13 cellular contexts compared by ENCODE assay signal in the genomic region with DNA sequence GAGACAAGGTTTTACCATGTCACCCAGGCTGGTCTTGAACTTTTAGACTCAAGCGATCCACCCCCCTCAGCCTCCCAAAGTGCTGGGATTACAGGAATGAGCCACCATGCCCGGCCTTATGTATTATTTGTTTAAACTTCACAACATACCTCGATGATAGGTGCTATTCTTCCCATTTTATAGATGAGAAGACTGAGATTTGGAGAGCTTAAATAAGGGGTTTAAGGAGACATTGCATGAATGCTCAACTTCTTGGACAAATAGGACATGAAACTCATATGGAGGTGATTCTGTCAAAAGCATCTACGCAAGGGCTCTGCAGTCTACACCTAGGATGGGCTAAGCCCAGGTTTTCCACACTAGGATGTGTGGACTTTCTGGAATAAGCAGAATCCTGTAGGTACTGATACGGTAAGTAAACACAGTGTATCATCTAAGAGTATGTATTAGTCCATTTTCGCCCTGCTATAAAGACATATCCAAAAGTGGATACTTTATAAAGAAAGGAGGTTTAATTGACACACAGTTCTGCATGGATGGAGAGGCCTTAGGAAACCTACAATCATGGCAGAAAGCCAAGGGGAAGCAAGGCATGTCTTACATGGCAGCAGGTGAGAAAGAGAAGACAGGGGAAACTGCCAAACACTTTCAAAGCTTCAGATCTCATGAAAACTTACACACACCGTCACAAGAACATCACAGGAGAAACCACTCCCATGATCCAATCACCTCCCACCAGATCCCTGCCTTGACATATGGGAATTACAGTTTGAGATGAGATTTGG.
DNase-seq lines count a peak whose midpoint lies in the region; ATAC-seq, FAIRE-seq and TF ChIP-seq lines count a peak whose summit lies in the region.
"Had no signal": no experiment of that assay in that cellular context is flagged by ENCODE, and none has a peak within 500 bp of the region (broad histone marks: within the 10 kb centered on the region; RNA-seq: fewer than 3 reads in every experiment).

No MANE protein-coding gene starts in this region.

- peaks cover 15 to 17% of the 10 kb centered on the region in 2 experiments; a peak in 4 of 5 replicates for H3K9me3 Mint-ChIP-seq in H9
- H3K9me3 Mint-ChIP-seq: CD8-positive, alpha-beta T cell had no signal

- H4K91ac ChIP-seq in H9 (ENCODE audit: insufficient read length, low read depth, low read length) = no peak overlapping the region

- no peaks in the 10 kb centered on the region; a peak in 1 of 7 replicates for H3K36me3 Mint-ChIP-seq in H9 (ENCODE audit: insufficient read depth in 1 of 3, low read depth in 3 of 3)
- H3K36me3 Mint-ChIP-seq: CD8-positive, alpha-beta T cell had no signal

- no peak overlapping the region for H2BK15ac ChIP-seq in H9 (ENCODE audit: low read depth, low read length)

- peak; percentile 8 for DNase-seq in DMS 273 (lab: John Stamatoyannopoulos, UW; ENCODE audit: unreplicated experiment)
- no peak for DNase-seq in DMS 273 treated with DMSO at 0.1 percent for 48 hours (lab: John Stamatoyannopoulos, UW)
- no peak for DNase-seq in HepG2 (ENCODE audit: low spot score)
- no peak for DNase-seq in right lobe of liver
- DNase-seq in epithelial cell of prostate (ENCODE audit: low read depth, low spot score) = peak; percentile 43
- no peak for DNase-seq in H9
- no peak for DNase-seq in NCI-H1092 (lab: John Stamatoyannopoulos, UW)

- no peak overlapping the region for H3K27ac Mint-ChIP-seq in H9
- H3K27ac Mint-ChIP-seq: CD8-positive, alpha-beta T cell had no signal

- H2AK5ac ChIP-seq in H9 (ENCODE audit: insufficient read length, low read length) = no peak overlapping the region

- no peak overlapping the region for H2BK20ac ChIP-seq in H9 (ENCODE audit: low read depth, low read length, poor library complexity, severe bottlenecking)

- no peak overlapping the region for H3K56ac ChIP-seq in H9 (ENCODE audit: insufficient read length, low read depth, low read length)

- H3K23me2 ChIP-seq in H9 (ENCODE audit: insufficient read length, low read depth, low read length, poor library complexity, severe bottlenecking) = no peaks in the 10 kb centered on the region

- no peak for TF ChIP-seq RAD21 in HepG2 (CRISPR knock-in tag; IDR thresholded peaks at IDR 0.05)

- H3K4me3 ChIP-seq in HepG2 (replicated peaks in 1 of 3; ENCODE audit: insufficient read depth in 1 of 3, low read depth in 2 of 3, low read length in 3 of 3) (no peak overlapping the region), right lobe of liver (no peak overlapping the region)
- H3K4me3 ChIP-seq: Peyer's patch, SJCRH30 had no signal

- H3K27ac ChIP-seq in HepG2 (ENCODE audit: extremely low read length, insufficient read depth, low read length) (no peak overlapping the region), right lobe of liver (no peak overlapping the region), epithelial cell of prostate (no peak overlapping the region), H9 (ENCODE audit: insufficient read length, low read depth, low read length) (no peak overlapping the region)
- H3K27ac ChIP-seq: 22Rv1, Peyer's patch, SJCRH30 had no signal

- H3K4me2 ChIP-seq in HepG2 (ENCODE audit: low read depth, low read length) (no peak overlapping the region), H9 (ENCODE audit: insufficient read depth, insufficient read length, low read length) (no peak overlapping the region)

- H3K79me2 ChIP-seq in HepG2 (ENCODE audit: insufficient read depth, low read length) (no peaks in the 10 kb centered on the region), H9 (ENCODE audit: insufficient read depth, low read length) (no peaks in the 10 kb centered on the region)

- H3K18ac ChIP-seq in H9 (ENCODE audit: insufficient read length, low read depth, low read length) = no peak overlapping the region

- CTCF ChIA-PET in HepG2 (lab: Yijun Ruan, JAX; ENCODE audit: low intra/inter-chr PET ratio, low total read pairs) = interaction anchor here (1.3 to 1.5 kb wide), 2 partner anchors 131 to 154 kb away, joined by 3 read pairs; no protein-coding TSS in a partner anchor

- H3K23ac ChIP-seq in H9 (ENCODE audit: insufficient read length, low read depth, low read length) = no peak overlapping the region

- TF ChIP-seq EP300 in HepG2 (IDR thresholded peaks at IDR 0.05; ENCODE audit: low read depth in 2 of 2, low read length in 2 of 2) (no peak), HepG2 (CRISPR knock-in tag; IDR thresholded peaks at IDR 0.05; ENCODE audit: borderline replicate concordance) (no peak)

- 30% methylated on average over 7 of the region's 7 CpGs for WGBS in HepG2 (ENCODE audit: low lambda C conversion rate)
- 69% methylated on average over 7 of the region's 7 CpGs for WGBS in right lobe of liver (ENCODE audit: insufficient coverage, low coverage, low lambda C conversion rate, missing lambda C conversion rate)
- whole genome bisulfite sequencing in H9 (ENCODE audit: extremely low coverage, insufficient read length, low lambda C conversion rate) = no CpG with 5 or more reads among the region's 7 CpGs

- no peak overlapping the region for H2BK5ac ChIP-seq in H9 (ENCODE audit: insufficient read length, low read length)

- H4K20me1 ChIP-seq in HepG2 (ENCODE audit: insufficient read depth, low read length) = no peaks in the 10 kb centered on the region
- no peaks in the 10 kb centered on the region for H4K20me1 ChIP-seq in H9 (ENCODE audit: control insufficient read depth, insufficient read depth, insufficient read length)

- BruUV-seq in HepG2 (replicated peaks; lab: Mats Ljungman, UMichigan) = no TSS peak

- H4K5ac ChIP-seq in H9 (ENCODE audit: insufficient read length, low read depth, low read length) = no peak overlapping the region

- POLR2A ChIA-PET in HepG2 (lab: Yijun Ruan, JAX) = interaction anchor here (0.6 kb wide), 1 partner anchor 71 kb away, joined by 4 read pairs; no protein-coding TSS in a partner anchor

- ATAC-seq in HepG2 = no peak
- no peak for ATAC-seq in right lobe of liver
- ATAC-seq in HG03469 (IDR thresholded peaks at IDR 0.05; ENCODE audit: unreplicated experiment) = no peak

- H3K9me3 ChIP-seq in HepG2 (ENCODE audit: low read length) (no peaks in the 10 kb centered on the region), right lobe of liver (no peaks in the 10 kb centered on the region), H9 (ENCODE audit: control insufficient read depth, low read depth, low read length) (no peaks in the 10 kb centered on the region)
- H3K9me3 ChIP-seq: Peyer's patch, SJCRH30 had no signal

- no peaks in the 10 kb centered on the region for H3K4me1 ChIP-seq in HepG2 (ENCODE audit: insufficient read depth, low read length)
- H3K4me1 ChIP-seq in right lobe of liver = no peaks in the 10 kb centered on the region
- no peaks in the 10 kb centered on the region for H3K4me1 ChIP-seq in H9 (ENCODE audit: insufficient read depth, low read length)
- H3K4me1 ChIP-seq: Peyer's patch, SJCRH30 had no signal

- H3T11ph ChIP-seq in H9 (ENCODE audit: low read length) = no peak overlapping the region

- H4K8ac ChIP-seq in H9 (replicated peaks; ENCODE audit: insufficient read length, low read depth, low read length) = no peak overlapping the region

- no peak overlapping the region for H2BK120ac ChIP-seq in H9 (ENCODE audit: low read depth, low read length, poor library complexity, severe bottlenecking)

- H3K9ac ChIP-seq in HepG2 (ENCODE audit: insufficient read depth, low read depth, low read length) (no peak overlapping the region), H9 (ENCODE audit: extremely low read depth, insufficient read length, low read length) (no peak overlapping the region)

- no peaks in the 10 kb centered on the region; the same call in none of the 2 replicates for H3K27me3 Mint-ChIP-seq in H9 (ENCODE audit: low read depth)

- FAIRE-seq in HepG2 (lab: Jason Lieb, UNC) = no peak
- FAIRE-seq: GM12891 had no signal

- peaks cover 4 to 5% of the 10 kb centered on the region in 2 experiments; a peak in 2 of 4 replicates for H3K4me1 Mint-ChIP-seq in H9

- H3K4me3 Mint-ChIP-seq in H9 = no peak overlapping the region; a peak in 1 of 5 replicates
- H3K4me3 Mint-ChIP-seq: CD8-positive, alpha-beta T cell had no signal

- H2BK12ac ChIP-seq in H9 (ENCODE audit: insufficient read length, low read depth, low read length) = no peak overlapping the region

- no peak for TF ChIP-seq CTCF in HepG2 (CRISPR knock-in tag; IDR thresholded peaks at IDR 0.05)
- no peak for TF ChIP-seq CTCF in right lobe of liver (IDR thresholded peaks at IDR 0.05)
- no peak for TF ChIP-seq CTCF in H9 (conservative IDR thresholded peaks at IDR 0.05)

- intact Hi-C loops in HepG2 (cut with micrococcal nuclease; ENCODE audit: unreplicated experiment) (loop anchor here (1.0 kb wide), 2 partner anchors 131 to 153 kb away; no protein-coding TSS in a partner anchor), right lobe of liver (cut with DNase I) (no loop called here)

- H3K27me3 ChIP-seq in HepG2 (ENCODE audit: control insufficient read depth in 1 of 2, insufficient read depth in 2 of 2, low read length in 2 of 2) (no peaks in the 10 kb centered on the region), right lobe of liver (no peaks in the 10 kb centered on the region), H9 (ENCODE audit: insufficient read depth, low read length) (no peaks in the 10 kb centered on the region)
- H3K27me3 ChIP-seq: Peyer's patch, SJCRH30 had no signal

- H3K4ac ChIP-seq in H9 (ENCODE audit: low read depth, low read length) = no peak overlapping the region

- H3K36me3 ChIP-seq in HepG2 (replicated peaks in 1 of 2; ENCODE audit: control insufficient read depth in 1 of 2, insufficient read depth in 2 of 2, low read length in 2 of 2) (no peaks in the 10 kb centered on the region), right lobe of liver (no peaks in the 10 kb centered on the region)
- H3K36me3 ChIP-seq: Peyer's patch, SJCRH30 had no signal

- no peak overlapping the region for H2AFZ ChIP-seq in HepG2 (ENCODE audit: low read length)
- H2AFZ ChIP-seq in H9 (ENCODE audit: low read length) = no peak overlapping the region

- no peaks in the 10 kb centered on the region for H3K79me1 ChIP-seq in H9 (ENCODE audit: insufficient read depth, low read depth, low read length, poor library complexity, severe bottlenecking)

- in situ Hi-C loops in HepG2 (cut with HindIII; ENCODE audit: extremely low pct_ligation_motif_present, low pct_unique_long_range_greater_than_20kb) = loop anchor here (25.0 kb wide), 1 partner anchor 499 kb away; no protein-coding TSS in a partner anchor

- no peak overlapping the region for H3K14ac ChIP-seq in H9 (ENCODE audit: insufficient read depth, low read length)

- no peak for TF ChIP-seq POLR2A in HepG2 (IDR thresholded peaks at IDR 0.05; ENCODE audit: insufficient read depth in 1 of 2, low read depth in 2 of 2, low read length in 2 of 2)
- no peak for TF ChIP-seq POLR2A in right lobe of liver (IDR thresholded peaks at IDR 0.05)

TF ChIP-seq in HepG2, 621 proteins besides CTCF, POLR2A, EP300 and RAD21:
- TF ChIP-seq XBP1 (CRISPR knock-in tag; IDR thresholded peaks at IDR 0.05) (no peak), ZEB1 (IDR thresholded peaks at IDR 0.05; ENCODE audit: insufficient replicate concordance, low read depth) (no peak), ZNF629 (CRISPR knock-in tag; conservative IDR thresholded peaks at IDR 0.05) (peak; percentile 68), ZNF431 (CRISPR knock-in tag; IDR thresholded peaks at IDR 0.05; ENCODE audit: borderline replicate concordance, low read depth) (peak; percentile 74; the same call in 1 of the 2 replicates), EHMT2 (IDR thresholded peaks at IDR 0.05; ENCODE audit: borderline replicate concordance, low read depth, low read length) (no peak)

Comparison
In these comparisons a context has a peak if more than half of its experiments do, and no peak if none do; other contexts are left out.
1. DNase-seq: peak in DMS 273 (single experiment) and epithelial cell of prostate (single experiment); none in DMS 273 treated with DMSO at 0.1 percent for 48 hours (single experiment), HepG2 (single experiment), right lobe of liver (0 of 3), H9 (single experiment) and NCI-H1092 (single experiment).